15 cellular contexts compared by ENCODE assay signal in genomic region chr1:46637444-46638083, GRCh38. TPM values are rescaled to one million over a fixed set of nuclear protein-coding genes. Genes with fewer than 3 reads are reported as not detected.
"Had no signal": no experiment of that assay in that cellular context is flagged by ENCODE, and none has a peak within 500 bp of the region (broad histone marks: within the 10 kb centered on the region; RNA-seq: fewer than 3 reads in every experiment).

No MANE protein-coding gene starts in this region.

- H3K9me3 ChIP-seq: breast epithelium, colonic mucosa had no signal

- ATAC-seq: activated naive CD4-positive, alpha-beta T cell treated with anti-CD3 and anti-CD28 coated beads, Interleukin-2, amount 50 U/mL, for 72 hours had no signal

- H3K4me3 ChIP-seq: breast epithelium, colonic mucosa had no signal

- H3K36me3 ChIP-seq: breast epithelium, colonic mucosa had no signal

- H3K27me3 ChIP-seq: breast epithelium, colonic mucosa had no signal

- H3K27ac ChIP-seq: colonic mucosa, epithelial cell of prostate had no signal

- H3K4me1 ChIP-seq: breast epithelium had no signal

- DNase-seq: activated CD4-positive, alpha-beta T cell treated with anti-CD3 and anti-CD28 coated beads, Interleukin-2, amount 50 U/mL, for 1 hour; activated T-cell treated with anti-CD3 and anti-CD28 coated beads, Interleukin-2, amount 50 U/mL, for 1 hour; amniotic stem cell; colonic mucosa; effector memory CD4-positive, alpha-beta T cell; glutamatergic neuron; mesenchymal stem cell; SHP77 treated with DMSO at 0.1 percent for 48 hours; stimulated activated CD4-positive, alpha-beta T cell treated with anti-CD3 and anti-CD28 coated beads, Interleukin-15, amount 100 ng/mL, for 24 hours; stimulated activated CD4-positive, alpha-beta T cell treated with anti-CD3 and anti-CD28 coated beads, Interleukin-4, amount 100 ng/mL, for 4 hours had no signal

RNA-seq across cellular contexts. Expression of gene TEX38, which starts 34.1 kb away (rescaled TPM):
- total RNA-seq: breast epithelium, colonic mucosa, osteoblast had no signal
- polyA plus RNA-seq: neural cell had no signal
